Comparison of ENCODE assay signal across 28 cellular contexts in genomic region chr5:90916947-90917800, GRCh38.
"Had no signal": no experiment of that assay in that cellular context is flagged by ENCODE, and none has a peak within 500 bp of the region (broad histone marks: within the 10 kb centered on the region; RNA-seq: fewer than 3 reads in every experiment).

No MANE protein-coding gene starts in this region.

- H3K4me1 ChIP-seq: ascending aorta, gastrocnemius medialis, prostate gland had no signal

- H3K36me3 Mint-ChIP-seq: activated naive CD8-positive, alpha-beta T cell; naive thymus-derived CD4-positive, alpha-beta T cell had no signal

- H3K27ac Mint-ChIP-seq: activated naive CD8-positive, alpha-beta T cell; activated T-cell treated with anti-CD3 and anti-CD28 coated beads, Interleukin-2, amount 50 U/mL, for 24 hours; activated T-helper 17 cell treated with anti-CD3 and anti-CD28 coated beads, Interleukin-2, amount 50 U/mL, for 72 hours; naive thymus-derived CD4-positive, alpha-beta T cell; WTC11 had no signal

- H3K4me1 Mint-ChIP-seq: activated T-helper 17 cell treated with anti-CD3 and anti-CD28 coated beads, Interleukin-2, amount 50 U/mL, for 72 hours; naive thymus-derived CD4-positive, alpha-beta T cell; neural crest cell had no signal

- H3K27ac ChIP-seq: adrenal gland, ascending aorta, esophagus squamous epithelium, prostate gland, upper lobe of right lung had no signal

- H3K9me3 ChIP-seq: adrenal gland, ascending aorta, esophagus squamous epithelium, gastrocnemius medialis, heart left ventricle, prostate gland, upper lobe of right lung had no signal

- H3K9me3 Mint-ChIP-seq: activated T-cell treated with anti-CD3 and anti-CD28 coated beads, Interleukin-2, amount 50 U/mL, for 24 hours; activated T-helper 17 cell treated with anti-CD3 and anti-CD28 coated beads, Interleukin-2, amount 50 U/mL, for 72 hours; naive thymus-derived CD4-positive, alpha-beta T cell; neural crest cell; WTC11 had no signal

- H3K4me3 ChIP-seq: ascending aorta, esophagus squamous epithelium, gastrocnemius medialis, heart left ventricle, lung, prostate gland, upper lobe of right lung had no signal

- H3K36me3 ChIP-seq: adrenal gland, ascending aorta, esophagus squamous epithelium, gastrocnemius medialis, heart left ventricle, prostate gland, upper lobe of right lung had no signal

- H3K27me3 ChIP-seq: adrenal gland, ascending aorta, esophagus squamous epithelium, gastrocnemius medialis, heart left ventricle, upper lobe of right lung had no signal

- H3K4me3 Mint-ChIP-seq: activated naive CD8-positive, alpha-beta T cell; activated T-cell treated with anti-CD3 and anti-CD28 coated beads, Interleukin-2, amount 50 U/mL, for 24 hours; activated T-helper 17 cell treated with anti-CD3 and anti-CD28 coated beads, Interleukin-2, amount 50 U/mL, for 72 hours; naive thymus-derived CD4-positive, alpha-beta T cell; neural crest cell; WTC11 had no signal

- DNase-seq: activated CD4-positive, alpha-beta T cell treated with anti-CD3 and anti-CD28 coated beads, Interleukin-2, amount 50 U/mL, for 4 hours; activated CD8-positive, alpha-beta memory T cell treated with anti-CD3 and anti-CD28 coated beads for 24 hours; activated CD8-positive, alpha-beta memory T cell treated with anti-CD3 and anti-CD28 coated beads, Interleukin-2, amount 50 U/mL, for 4 hours; activated naive CD4-positive, alpha-beta T cell; activated T-cell treated with anti-CD3 and anti-CD28 coated beads, Interleukin-2, amount 50 U/mL, for 24 hours; adrenal gland; central memory CD4-positive, alpha-beta T cell; effector memory CD4-positive, alpha-beta T cell; esophagus squamous epithelium; gastrocnemius medialis; heart left ventricle; islet precursor cell; left colon; naive thymus-derived CD4-positive, alpha-beta T cell; occipital lobe; right cardiac atrium; stimulated activated CD4-positive, alpha-beta T cell treated with anti-CD3 and anti-CD28 coated beads, Interleukin-12 subunit alpha, Interleukin-12 subunit beta, amount 100 ng/mL, for 4 hours; stimulated activated CD4-positive, alpha-beta T cell treated with anti-CD3 and anti-CD28 coated beads, Interleukin-4, amount 100 ng/mL, for 4 hours; stimulated activated naive CD8-positive, alpha-beta T cell treated with anti-CD3 and anti-CD28 coated beads, Interleukin-15, Interleukin-2, amounts not matched to agents 100 U/mL and 50 U/mL, for 24 hours; T-helper 9 cell; upper lobe of right lung had no signal
